ENCODE assay signal across 10 cellular contexts in the genomic region with DNA sequence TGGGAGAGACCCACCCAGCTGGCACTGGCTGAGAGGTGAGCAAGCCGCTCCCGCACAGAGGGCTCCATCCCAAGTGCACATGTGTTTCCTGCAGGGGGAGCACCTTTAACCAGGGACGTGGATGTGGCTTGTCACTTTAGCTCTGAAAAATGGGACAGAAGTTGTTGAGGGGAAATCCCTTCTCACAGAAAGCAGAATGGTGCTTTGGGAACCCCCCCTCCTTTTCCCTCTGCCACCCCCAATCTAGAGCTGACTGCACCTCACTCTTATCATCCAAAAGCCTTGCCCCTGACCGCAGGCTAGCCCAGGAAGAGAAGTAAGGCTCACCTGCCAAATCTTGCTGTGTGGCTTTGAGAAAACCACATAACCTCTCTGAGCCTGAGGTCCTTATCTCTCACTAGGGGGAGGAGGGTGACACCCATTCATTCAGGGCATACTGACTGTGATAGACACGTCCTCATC.
A peak's percentile ranks its signal among the peaks of the same experiment; 100 is the strongest.
DNase-seq lines count a peak whose midpoint lies in the region; ATAC-seq and TF ChIP-seq lines count a peak whose summit lies in the region.
"Had no signal": no experiment of that assay in that cellular context is flagged by ENCODE, and none has a peak within 500 bp of the region (broad histone marks: within the 10 kb centered on the region; RNA-seq: fewer than 3 reads in every experiment).

No MANE protein-coding gene starts in this region.

- DNase-seq in ELR (ENCODE audit: low read depth) = peak; percentile 53
- peak; percentile 92 for DNase-seq in Jurkat, Clone E6-1 (ENCODE audit: low read depth, low spot score)
- DNase-seq in activated naive CD8-positive, alpha-beta T cell treated with anti-CD3 and anti-CD28 coated beads for 36 hours = peak; percentile 60
- DNase-seq in neural progenitor cell (ENCODE audit: low spot score) = peak; percentile 53
- no peak for DNase-seq in NCI-H128 (lab: John Stamatoyannopoulos, UW; ENCODE audit: unreplicated experiment)
- DNase-seq in GM03348 (ENCODE audit: low spot score) = no peak

- H3K4me3 ChIP-seq in Jurkat, Clone E6-1 (ENCODE audit: low read length) = no peak overlapping the region
- no peak overlapping the region for H3K4me3 ChIP-seq in neural progenitor cell

- no peaks in the 10 kb centered on the region for H3K9me3 Mint-ChIP-seq in activated naive CD8-positive, alpha-beta T cell treated with anti-CD3 and anti-CD28 coated beads for 36 hours
- no peaks in the 10 kb centered on the region for H3K9me3 Mint-ChIP-seq in neural progenitor cell

- no peak overlapping the region for H3K27ac ChIP-seq in neural progenitor cell
- H3K27ac ChIP-seq: HL-60 had no signal

- H3K4me1 Mint-ChIP-seq in activated naive CD8-positive, alpha-beta T cell treated with anti-CD3 and anti-CD28 coated beads for 36 hours = peaks cover 18% of the 10 kb centered on the region
- H3K4me1 Mint-ChIP-seq in neural progenitor cell = peaks cover 11% of the 10 kb centered on the region

- no peaks in the 10 kb centered on the region for H3K36me3 ChIP-seq in neural progenitor cell

- H3K9me3 ChIP-seq in neural progenitor cell (ENCODE audit: low read depth) = no peaks in the 10 kb centered on the region

- H3K27me3 Mint-ChIP-seq in activated naive CD8-positive, alpha-beta T cell treated with anti-CD3 and anti-CD28 coated beads for 36 hours = peaks cover 29% of the 10 kb centered on the region
- H3K27me3 Mint-ChIP-seq in neural progenitor cell (ENCODE audit: insufficient read depth, low read depth) = peaks cover 9% of the 10 kb centered on the region

- TF ChIP-seq CTCF in neural progenitor cell (IDR thresholded peaks at IDR 0.05) = peak; percentile 55

- H3K4me1 ChIP-seq in neural progenitor cell = peaks cover 21% of the 10 kb centered on the region

- H3K79me2 ChIP-seq in neural progenitor cell (ENCODE audit: low read depth) = no peaks in the 10 kb centered on the region

- no peaks in the 10 kb centered on the region for H3K27me3 ChIP-seq in neural progenitor cell

- H3K9ac ChIP-seq in neural progenitor cell = no peak overlapping the region

- H3K27ac Mint-ChIP-seq in activated naive CD8-positive, alpha-beta T cell treated with anti-CD3 and anti-CD28 coated beads for 36 hours = peak overlapping the region; percentile 45
- H3K27ac Mint-ChIP-seq in neural progenitor cell = no peak overlapping the region

- H3K4me3 Mint-ChIP-seq in activated naive CD8-positive, alpha-beta T cell treated with anti-CD3 and anti-CD28 coated beads for 36 hours = peak overlapping the region; percentile 18
- H3K4me3 Mint-ChIP-seq in neural progenitor cell = no peak overlapping the region
- H3K4me3 Mint-ChIP-seq: brain had no signal

- no peaks in the 10 kb centered on the region for H3K36me3 Mint-ChIP-seq in activated naive CD8-positive, alpha-beta T cell treated with anti-CD3 and anti-CD28 coated beads for 36 hours
- no peaks in the 10 kb centered on the region for H3K36me3 Mint-ChIP-seq in neural progenitor cell
- H3K36me3 Mint-ChIP-seq: brain had no signal

- no peaks in the 10 kb centered on the region for H3F3A ChIP-seq in neural progenitor cell (ENCODE audit: low read depth)

- ATAC-seq in HG03045 (IDR thresholded peaks at IDR 0.05; ENCODE audit: unreplicated experiment) (no peak), GM21723 (IDR thresholded peaks at IDR 0.05; ENCODE audit: unreplicated experiment) (no peak)

- H2AFZ ChIP-seq in neural progenitor cell (replicated peaks) = no peak overlapping the region

- no peak overlapping the region for H3K4me2 ChIP-seq in neural progenitor cell

- no peaks in the 10 kb centered on the region for H4K20me1 ChIP-seq in neural progenitor cell (ENCODE audit: low read depth)

Comparison
In these comparisons a context has a peak if more than half of its experiments do, and no peak if none do; other contexts are left out.
1. DNase-seq: peak in ELR (single experiment), Jurkat, Clone E6-1 (single experiment), activated naive CD8-positive, alpha-beta T cell treated with anti-CD3 and anti-CD28 coated beads for 36 hours (single experiment) and neural progenitor cell (single experiment); none in NCI-H128 (single experiment) and GM03348 (single experiment).